In the genomic region with DNA sequence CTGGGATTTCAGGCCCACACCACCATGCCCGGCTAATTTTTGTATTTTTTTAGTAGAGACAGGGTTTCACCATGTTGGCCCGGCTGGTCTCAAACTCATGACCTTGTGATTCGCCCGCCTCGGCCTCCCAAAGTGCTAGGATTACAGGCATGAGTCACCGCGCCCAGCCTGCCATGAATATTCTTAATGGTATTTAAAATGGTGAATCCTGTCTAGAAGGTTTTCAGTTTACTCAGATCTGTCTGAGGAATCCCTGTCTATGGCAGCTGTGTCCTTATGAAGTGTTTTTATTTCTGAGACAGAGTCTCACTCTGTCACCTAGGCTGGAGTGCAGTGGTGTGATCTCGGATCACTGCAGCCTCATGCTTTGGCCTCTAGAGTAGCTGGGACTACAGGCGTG, we compare ENCODE assay signal across 8 cellular contexts. TPM values are rescaled to one million over a fixed set of nuclear protein-coding genes. Genes with fewer than 3 reads are reported as not detected.
DNase-seq lines count a peak whose midpoint lies in the region; ATAC-seq and TF ChIP-seq lines count a peak whose summit lies in the region.
"Not testable (repeated sequence)": the region's sequence is repeated elsewhere in the genome, so short reads cannot be mapped to it uniquely, and the experiment has no call there.

No MANE protein-coding gene starts in this region.

- WGBS in IMR-90 (ENCODE audit: extremely low coverage in 2 of 2, insufficient read length in 1 of 2), 2 experiments = 66% methylated on average over 5 of the region's 9 CpGs; no CpG with 5 or more reads in 1 of the 2 experiments
- WGBS in trophoblast cell (ENCODE audit: extremely low coverage, insufficient coverage, insufficient read length) = no CpG with 5 or more reads among the region's 9 CpGs

- not testable (repeated sequence) for H2BK5ac ChIP-seq in IMR-90 (ENCODE audit: low read depth, low read length, poor library complexity, severe bottlenecking); trophoblast cell (ENCODE audit: low read depth, low read length, poor library complexity)

- H3K23ac ChIP-seq in IMR-90 (ENCODE audit: low read depth, low read length) = peak overlapping the region; percentile 27; the same call in 1 of the 2 replicates
- H3K23ac ChIP-seq in trophoblast cell (ENCODE audit: low read length) = not testable (repeated sequence)

- H4K91ac ChIP-seq in IMR-90 (ENCODE audit: insufficient read depth, low read depth, low read length); trophoblast cell (ENCODE audit: low read depth, low read length): not testable (repeated sequence)

- dilution Hi-C loops in IMR-90 (cut with HindIII; ENCODE audit: low sequenced_read_pairs, unreplicated experiment) = not testable (repeated sequence)

- not testable (repeated sequence) for H4K5ac ChIP-seq in IMR-90 (ENCODE audit: low read depth, low read length)

- BruUV-seq in IMR-90 (replicated peaks; lab: Mats Ljungman, UMichigan) = not testable (repeated sequence)

- H3K36me3 ChIP-seq in IMR-90 (ENCODE audit: control insufficient read depth, insufficient read depth, low read length); RWPE2 (ENCODE audit: low read depth); trophoblast cell (ENCODE audit: control insufficient read depth in 1 of 2, insufficient read depth in 2 of 2, low read length in 2 of 2): not testable (repeated sequence)

- intact Hi-C loops in IMR-90 (cut with micrococcal nuclease) = not testable (repeated sequence)

- TF ChIP-seq RAD21 in IMR-90 (IDR thresholded peaks at IDR 0.05; ENCODE audit: low read length) = not testable (repeated sequence)

- TF ChIP-seq CTCF in 22Rv1 (IDR thresholded peaks at IDR 0.05); IMR-90 (conservative IDR thresholded peaks at IDR 0.05; ENCODE audit: low read depth, low read length); RWPE2 (IDR thresholded peaks at IDR 0.05; ENCODE audit: poor library complexity, severe bottlenecking); choroid plexus epithelial cell (conservative IDR thresholded peaks at IDR 0.05; ENCODE audit: low read depth, low read length): not testable (repeated sequence)

- H3K4ac ChIP-seq in IMR-90 (ENCODE audit: low read depth, low read length) = not testable (repeated sequence)
- H3K4ac ChIP-seq in trophoblast cell (ENCODE audit: low read depth, low read length) = peak overlapping the region; percentile 6

- H2BK20ac ChIP-seq in IMR-90 (ENCODE audit: low read depth, low read length) = not testable (repeated sequence)

- H3K9me1 ChIP-seq in IMR-90 (ENCODE audit: insufficient read depth, low read length) = not testable (repeated sequence)

- POLR2A ChIA-PET in IMR-90 (lab: Charles Lee; ENCODE audit: unreplicated experiment) = not testable (repeated sequence)

- not testable (repeated sequence) for H3K18ac ChIP-seq in IMR-90 (ENCODE audit: low read depth, low read length)
- H3K18ac ChIP-seq in trophoblast cell (ENCODE audit: low read length) = peak overlapping the region; percentile 68

- TF ChIP-seq POLR2A in IMR-90 (IDR thresholded peaks at IDR 0.05; ENCODE audit: low read depth, low read length) = not testable (repeated sequence)

- not testable (repeated sequence) for H2AFZ ChIP-seq in IMR-90 (replicated peaks; ENCODE audit: low read length, poor library complexity); trophoblast cell (ENCODE audit: insufficient read depth, low read length, poor library complexity)

- H3K9me3 ChIP-seq in IMR-90 (ENCODE audit: control insufficient read depth, insufficient read depth, low read length); RWPE2 (ENCODE audit: severe bottlenecking); trophoblast cell (ENCODE audit: insufficient read depth, low read depth, low read length): not testable (repeated sequence)

- H4K20me1 ChIP-seq in IMR-90 (ENCODE audit: insufficient read depth, low read length) = not testable (repeated sequence)

- H2AK5ac ChIP-seq in IMR-90 (ENCODE audit: low read depth, low read length) = 0 out of 2 replicates have a peak overlapping the region, but pooled peaks have one; percentile 18
- H2AK5ac ChIP-seq in trophoblast cell (ENCODE audit: low read length) = not testable (repeated sequence)

- H3K9ac ChIP-seq in IMR-90 (ENCODE audit: low read depth, low read length); trophoblast cell (ENCODE audit: low read length): not testable (repeated sequence)

- H3K4me2 ChIP-seq in IMR-90 (ENCODE audit: low read depth, low read length); trophoblast cell (ENCODE audit: low read length): not testable (repeated sequence)

- not testable (repeated sequence) for H3K56ac ChIP-seq in IMR-90 (ENCODE audit: extremely low read depth, insufficient read depth, low read length)

- not testable (repeated sequence) for H2BK15ac ChIP-seq in IMR-90 (ENCODE audit: low read depth, low read length)

- H3K4me3 ChIP-seq in IMR-90 (ENCODE audit: insufficient read depth, low read depth, low read length); RWPE2 (ENCODE audit: severe bottlenecking); choroid plexus epithelial cell (ENCODE audit: low read depth, low read length); trophoblast cell (ENCODE audit: low read depth, low read length): not testable (repeated sequence)

- in situ Hi-C loops in IMR-90 (cut with MboI; ENCODE audit: low sequenced_read_pairs) = not testable (repeated sequence)

- not testable (repeated sequence) for H3K14ac ChIP-seq in IMR-90 (replicated peaks; ENCODE audit: low read depth, low read length); trophoblast cell (ENCODE audit: low read length)

- CTCF ChIA-PET in IMR-90 (lab: Yijun Ruan, JAX) = not testable (repeated sequence)

- peaks cover 30 to 67% of the 10 kb centered on the region in 2 experiments for H3K79me1 ChIP-seq in IMR-90 (ENCODE audit: low read depth in 1 of 2, low read length in 2 of 2)
- not testable (repeated sequence) for H3K79me1 ChIP-seq in trophoblast cell (ENCODE audit: low read length)

- not testable (repeated sequence) for H3K27me3 ChIP-seq in IMR-90 (ENCODE audit: control insufficient read depth, insufficient read depth, low read length); RWPE2 (ENCODE audit: insufficient read depth, poor library complexity, severe bottlenecking); trophoblast cell (ENCODE audit: insufficient read depth, low read length)

- H4K12ac ChIP-seq in trophoblast cell (ENCODE audit: low read depth, low read length) = not testable (repeated sequence)

- H3K27ac ChIP-seq in 22Rv1 = 0 out of 2 replicates have a peak overlapping the region, but pooled peaks have one; percentile 0
- H3K27ac ChIP-seq in IMR-90 (ENCODE audit: insufficient read depth, low read length); trophoblast cell (ENCODE audit: low read depth, low read length): not testable (repeated sequence)
- peak overlapping the region; percentile 24 for H3K27ac ChIP-seq in RWPE2 (ENCODE audit: poor library complexity, severe bottlenecking)

- ATAC-seq in IMR-90 (ENCODE audit: low read depth) (peak; percentile 75), RWPE2 (ENCODE audit: low read depth) (peak; percentile 61)

- H3K4me1 ChIP-seq in IMR-90 (ENCODE audit: control insufficient read depth, insufficient read depth, low read length); RWPE2 (ENCODE audit: insufficient read depth, poor library complexity, severe bottlenecking); trophoblast cell (ENCODE audit: control insufficient read depth in 1 of 2, insufficient read depth in 2 of 2, low read length in 2 of 2): not testable (repeated sequence)

- peak; percentile 78 for DNase-seq in ELR (ENCODE audit: low read depth)
- peak; percentile 72 for DNase-seq in IMR-90
- DNase-seq in RWPE2 (ENCODE audit: low spot score) = not testable (repeated sequence)
- DNase-seq in amniotic epithelial cell (ENCODE audit: low read depth) = peak; percentile 65
- peak; percentile 60 for DNase-seq in choroid plexus epithelial cell (ENCODE audit: low read depth)
- DNase-seq in iris pigment epithelial cell (ENCODE audit: low read depth) = peak; percentile 83
- peak; percentile 61 to 73 for DNase-seq in trophoblast cell

- H2BK12ac ChIP-seq in trophoblast cell (ENCODE audit: low read length) = not testable (repeated sequence)

- not testable (repeated sequence) for H3K79me2 ChIP-seq in trophoblast cell (ENCODE audit: control insufficient read depth, insufficient read depth, low read length, poor library complexity)

- not testable (repeated sequence) for H2BK120ac ChIP-seq in IMR-90 (ENCODE audit: low read depth, low read length); trophoblast cell (ENCODE audit: insufficient read depth, low read length, poor library complexity)

- 0 out of 4 replicates have a peak overlapping the region, but pooled peaks of 1 of the 2 experiments have one; percentile 38 for H4K8ac ChIP-seq in IMR-90 (ENCODE audit: low read depth in 2 of 2, low read length in 2 of 2)
- not testable (repeated sequence) for H4K8ac ChIP-seq in trophoblast cell (ENCODE audit: low read depth, low read length)

- H2AK9ac ChIP-seq in IMR-90 (replicated peaks; ENCODE audit: low read depth, low read length, poor library complexity) = not testable (repeated sequence)

TF ChIP-seq in IMR-90, 13 proteins besides CTCF, POLR2A, EP300 and RAD21:
- TF ChIP-seq FOS (IDR thresholded peaks at IDR 0.05; ENCODE audit: low read depth, low read length) = peak; percentile 47; the same call in 1 of the 2 replicates
- peak; percentile 66 for TF ChIP-seq RCOR1 (IDR thresholded peaks at IDR 0.05; ENCODE audit: insufficient replicate concordance, low read length)

RNA-seq across cellular contexts. Expression of gene NFYC, which starts 36.2 kb away (rescaled TPM):
- total RNA-seq in IMR-90 (2012; rRNA removed) = 43.3 and 45.2 TPM in 2 replicates
- 62.2 and 74.6 TPM in 2 replicates for polyA plus RNA-seq in IMR-90 (2012; rRNA removed)
- 20.1 and 65.4 TPM in 2 replicates for polyA plus RNA-seq in IMR-90 (2012; cell fraction: cytosol; rRNA removed)
- 92.4 and 108 TPM in 2 replicates for polyA plus RNA-seq in IMR-90 (2012; cell fraction: nucleus; rRNA removed; ENCODE audit: low replicate concordance)
- 64.7 and 72.6 TPM in 2 replicates for polyA plus RNA-seq in trophoblast cell (2013)

RNA-seq across cellular contexts. Expression of gene KCNQ4, which starts 55.9 kb away (rescaled TPM):
- not detected in 2 replicates for total RNA-seq in IMR-90 (2012; rRNA removed)
- 0.07 and 0.09 TPM in 2 replicates for polyA plus RNA-seq in IMR-90 (2012; rRNA removed)
- polyA plus RNA-seq in IMR-90 (2012; cell fraction: cytosol; rRNA removed) = 0.01 and 0.04 TPM in 2 replicates
- polyA plus RNA-seq in IMR-90 (2012; cell fraction: nucleus; rRNA removed; ENCODE audit: low replicate concordance) = 0.33 and 0.48 TPM in 2 replicates
- 0.88 and 0.99 TPM in 2 replicates for polyA plus RNA-seq in trophoblast cell (2013)
